1 cellular context compared by ENCODE assay signal in the genomic region with DNA sequence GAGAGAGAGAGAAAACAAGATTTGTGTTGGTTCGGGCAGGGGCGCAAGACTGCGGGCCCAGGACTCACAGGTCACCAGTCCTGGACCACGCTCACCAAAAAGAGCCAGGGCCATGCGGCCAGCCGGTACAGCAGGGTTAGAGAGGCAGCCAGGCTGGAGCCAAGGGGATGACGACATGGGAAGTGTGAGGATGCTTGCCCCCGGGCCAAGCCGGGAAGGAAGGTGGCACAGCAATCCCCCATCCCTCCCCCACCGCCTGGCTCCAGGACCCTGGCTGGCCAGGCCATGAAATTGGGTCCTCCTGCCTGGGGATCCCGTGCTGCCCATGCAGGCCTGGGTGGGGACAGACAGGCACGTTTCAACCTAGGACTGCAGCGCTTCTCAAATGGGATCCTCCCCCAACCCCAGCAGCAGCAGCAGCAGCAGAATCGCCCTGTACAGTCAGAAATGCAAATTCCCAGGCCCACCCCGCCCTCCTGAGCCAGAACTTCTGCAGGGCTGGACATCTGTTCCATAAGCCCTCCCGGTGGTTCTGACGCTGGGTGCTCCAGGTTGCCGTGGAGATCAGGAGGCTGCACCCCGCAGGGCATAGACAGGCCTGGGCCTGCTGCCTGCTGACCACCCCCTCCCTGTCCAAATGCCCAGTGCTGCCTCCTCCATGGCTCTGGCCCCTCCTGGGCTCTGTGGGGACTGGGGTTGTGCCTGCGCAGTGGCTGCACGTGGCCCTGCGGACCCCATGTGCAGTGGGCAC.
TF ChIP-seq lines count a peak whose summit lies in the region.

No MANE protein-coding gene starts in this region.

TF ChIP-seq in IMR-90, 13 proteins besides CTCF, POLR2A, EP300 and RAD21:
- TF ChIP-seq MAFK (IDR thresholded peaks at IDR 0.05; ENCODE audit: low read depth, low read length), result no peak
- TF ChIP-seq, protein P1, sequence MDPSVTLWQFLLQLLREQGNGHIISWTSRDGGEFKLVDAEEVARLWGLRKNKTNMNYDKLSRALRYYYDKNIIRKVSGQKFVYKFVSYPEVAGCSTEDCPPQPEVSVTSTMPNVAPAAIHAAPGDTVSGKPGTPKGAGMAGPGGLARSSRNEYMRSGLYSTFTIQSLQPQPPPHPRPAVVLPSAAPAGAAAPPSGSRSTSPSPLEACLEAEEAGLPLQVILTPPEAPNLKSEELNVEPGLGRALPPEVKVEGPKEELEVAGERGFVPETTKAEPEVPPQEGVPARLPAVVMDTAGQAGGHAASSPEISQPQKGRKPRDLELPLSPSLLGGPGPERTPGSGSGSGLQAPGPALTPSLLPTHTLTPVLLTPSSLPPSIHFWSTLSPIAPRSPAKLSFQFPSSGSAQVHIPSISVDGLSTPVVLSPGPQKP (IDR thresholded peaks at IDR 0.05; ENCODE audit: borderline replicate concordance, low read depth, low read length), result no peak
